8 cellular contexts compared by ENCODE assay signal in genomic region chr1:33472349-33472980, GRCh38. TPM values are rescaled to one million over a fixed set of nuclear protein-coding genes. Genes with fewer than 3 reads are reported as not detected.
DNase-seq lines count a peak whose midpoint lies in the region; ATAC-seq, FAIRE-seq and TF ChIP-seq lines count a peak whose summit lies in the region.

ZSCAN20 (plus strand) TSS chr1:33472645; CDS start chr1:33479289, 6,644 bp downstream.

- TF ChIP-seq EP300 in HepG2 (IDR thresholded peaks at IDR 0.05; ENCODE audit: low read depth in 2 of 2, low read length in 2 of 2) (no peak), HepG2 (CRISPR knock-in tag; IDR thresholded peaks at IDR 0.05; ENCODE audit: borderline replicate concordance) (no peak)

- H3K27me3 ChIP-seq in HepG2 (ENCODE audit: control insufficient read depth in 1 of 2, insufficient read depth in 2 of 2, low read length in 2 of 2): peaks cover 0 to 2% of the 10 kb centered on the region in 2 experiments; a peak in 1 of 5 replicates

- TF ChIP-seq CTCF in C4-2B (conservative IDR thresholded peaks at IDR 0.05): no peak
- TF ChIP-seq CTCF in HepG2 (CRISPR knock-in tag; IDR thresholded peaks at IDR 0.05): no peak

- H2AFZ ChIP-seq in HepG2 (ENCODE audit: low read length): peak within 1 kb of the TSS; percentile 91

- H3K4me1 ChIP-seq in HepG2 (ENCODE audit: insufficient read depth, low read length): peaks cover 29% of the 10 kb centered on the region

- peak within 1 kb of the TSS; percentile 66 to 91 (median 78) for H3K4me3 ChIP-seq in HepG2 (replicated peaks in 1 of 3; ENCODE audit: insufficient read depth in 1 of 3, low read depth in 2 of 3, low read length in 3 of 3)

- no peak for TF ChIP-seq RAD21 in HepG2 (CRISPR knock-in tag; IDR thresholded peaks at IDR 0.05)

- H3K79me2 ChIP-seq in HepG2 (ENCODE audit: insufficient read depth, low read length): peaks cover 4% of the 10 kb centered on the region

- FAIRE-seq in HepG2 (lab: Jason Lieb, UNC): peak; percentile 88

- intact Hi-C loops in HepG2 (cut with micrococcal nuclease; ENCODE audit: unreplicated experiment): loop anchor here (5.0 kb wide), 1 partner anchor 345 kb away; no protein-coding TSS in a partner anchor

- no peaks in the 10 kb centered on the region for H3K36me3 ChIP-seq in HepG2 (replicated peaks in 1 of 2; ENCODE audit: control insufficient read depth in 1 of 2, insufficient read depth in 2 of 2, low read length in 2 of 2)

- H3K4me2 ChIP-seq in HepG2 (ENCODE audit: low read depth, low read length): peak within 1 kb of the TSS; percentile 85

- H3K27ac ChIP-seq in C4-2B (peak within 1 kb of the TSS; percentile 68), HepG2 (ENCODE audit: extremely low read length, insufficient read depth, low read length) (no peak within 1 kb of the TSS)

- no peak; a peak in 1 of 4 replicates for TF ChIP-seq POLR2A in HepG2 (IDR thresholded peaks at IDR 0.05; ENCODE audit: insufficient read depth in 1 of 2, low read depth in 2 of 2, low read length in 2 of 2)

- CTCF ChIA-PET in HepG2 (lab: Yijun Ruan, JAX; ENCODE audit: low intra/inter-chr PET ratio, low total read pairs): no interaction called here

- POLR2A ChIA-PET in HepG2 (lab: Yijun Ruan, JAX): interaction anchor here (2.2 kb wide), 1 partner anchor 345 kb away, joined by 9 read pairs; no protein-coding TSS in a partner anchor

- ATAC-seq in GM19395 (IDR thresholded peaks at IDR 0.05; ENCODE audit: unreplicated experiment) (peak; percentile 95), HG03558 (IDR thresholded peaks at IDR 0.05; ENCODE audit: extremely low read depth, unreplicated experiment) (peak; percentile 64), HepG2 (peak; percentile 97)

- no peaks in the 10 kb centered on the region for H4K20me1 ChIP-seq in HepG2 (ENCODE audit: insufficient read depth, low read length)

- in situ Hi-C loops in HepG2 (cut with HindIII; ENCODE audit: extremely low pct_ligation_motif_present, low pct_unique_long_range_greater_than_20kb): no loop called here

- under 1% methylated on average over 22 of the region's 37 CpGs for WGBS in HepG2 (ENCODE audit: low lambda C conversion rate)

- peak within 1 kb of the TSS; percentile 76 for H3K9ac ChIP-seq in HepG2 (ENCODE audit: insufficient read depth, low read depth, low read length)

- no peaks in the 10 kb centered on the region for H3K9me3 ChIP-seq in HepG2 (ENCODE audit: low read length)

- BruUV-seq in HepG2 (replicated peaks; lab: Mats Ljungman, UMichigan): no TSS peak

- DNase-seq in NCI-H748 treated with DMSO at 0.1 percent for 48 hours (lab: John Stamatoyannopoulos, UW): peak; percentile 91
- peak; percentile 79 to 81 for DNase-seq in activated CD4-positive, alpha-beta T cell treated with anti-CD3 and anti-CD28 coated beads, Interleukin-2, amount 50 U/mL, for 4 hours
- peak; percentile 93 to 98 for DNase-seq in dermis microvascular lymphatic vessel endothelial cell (ENCODE audit: low read depth in 2 of 2)
- peak; percentile 96 for DNase-seq in HepG2 (ENCODE audit: low spot score)
- DNase-seq in stimulated activated CD4-positive, alpha-beta T cell treated with anti-CD3 and anti-CD28 coated beads, Interleukin-2, amount 100 ng/mL, for 48 hours: peak; percentile 80 to 82

TF ChIP-seq in HepG2, 621 proteins besides CTCF, POLR2A, EP300 and RAD21 (continues in another document):
- TF ChIP-seq POGZ (CRISPR knock-in tag; IDR thresholded peaks at IDR 0.05): peak; percentile 67; the same call in 1 of the 2 replicates
- TF ChIP-seq ZNF207 (IDR thresholded peaks at IDR 0.05; ENCODE audit: borderline replicate concordance): no peak
- TF ChIP-seq RBFOX2 (IDR thresholded peaks at IDR 0.05; ENCODE audit: low read depth, low read length): peak; percentile 78
- no peak for TF ChIP-seq PAF1 (CRISPR knock-in tag; IDR thresholded peaks at IDR 0.05)
- no peak for TF ChIP-seq ZNF75D (CRISPR knock-in tag; IDR thresholded peaks at IDR 0.05; ENCODE audit: borderline replicate concordance)
- peak; percentile 27; the same call in 1 of the 2 replicates for TF ChIP-seq SP5 (CRISPR knock-in tag; IDR thresholded peaks at IDR 0.05; ENCODE audit: borderline replicate concordance, low read depth)
- TF ChIP-seq HOXA3 (CRISPR knock-in tag; IDR thresholded peaks at IDR 0.05): peak; percentile 42; the same call in 1 of the 2 replicates
- TF ChIP-seq ZNF124 (CRISPR knock-in tag; IDR thresholded peaks at IDR 0.05): no peak
- TF ChIP-seq BRCA1 (CRISPR knock-in tag; IDR thresholded peaks at IDR 0.05): no peak
- TF ChIP-seq HES4 (CRISPR knock-in tag; IDR thresholded peaks at IDR 0.05; ENCODE audit: borderline replicate concordance): 0 out of 2 replicates have a peak, but pooled peaks have one; percentile 27
- TF ChIP-seq ZMAT3 (CRISPR knock-in tag; conservative IDR thresholded peaks at IDR 0.05): no peak
- TF ChIP-seq ZNF563 (CRISPR knock-in tag; IDR thresholded peaks at IDR 0.05): no peak
- no peak for TF ChIP-seq RORA (CRISPR knock-in tag; IDR thresholded peaks at IDR 0.05)
- peak; percentile 16; the same call in 1 of the 2 replicates for TF ChIP-seq FOXK2 (IDR thresholded peaks at IDR 0.05)
- no peak for TF ChIP-seq ZHX1 (CRISPR knock-in tag; IDR thresholded peaks at IDR 0.05; ENCODE audit: low read depth)
- TF ChIP-seq EHMT2 (IDR thresholded peaks at IDR 0.05; ENCODE audit: borderline replicate concordance, low read depth, low read length): no peak
- TF ChIP-seq TFAP4 (IDR thresholded peaks at IDR 0.05; ENCODE audit: borderline replicate concordance, low read depth): peak; percentile 34; the same call in 1 of the 2 replicates
- TF ChIP-seq HNF1B (CRISPR knock-in tag; IDR thresholded peaks at IDR 0.05): peak; percentile 58

RNA-seq across cellular contexts. Expression of gene ZSCAN20, which starts in this region (rescaled TPM):
- total RNA-seq in dermis microvascular lymphatic vessel endothelial cell (5.5 and 6.6 TPM in 2 replicates), HepG2 (2016; rRNA removed; fragmentation: Illumina TruSeq; extraction: Trizol) (2.8 TPM in 2 replicates)
- 0.40 and 0.44 TPM in 2 replicates for total RNA-seq in HepG2 (2016; cell fraction: cytosol; rRNA removed; fragmentation: Illumina TruSeq; extraction: Trizol; ENCODE audit: low read depth)
- total RNA-seq in HepG2 (2016; cell fraction: insoluble cytoplasmic fraction; rRNA removed; fragmentation: Illumina TruSeq; extraction: Trizol): 2.6 and 2.9 TPM in 2 replicates
- 0.69 and 1.1 TPM in 2 replicates for total RNA-seq in HepG2 (2016; cell fraction: membrane; rRNA removed; fragmentation: Illumina TruSeq; extraction: Trizol)
- total RNA-seq in HepG2 (2016; cell fraction: nucleus; rRNA removed; fragmentation: Illumina TruSeq; extraction: Trizol): 3.5 and 4.5 TPM in 2 replicates
- 1.1 and 1.3 TPM in 2 replicates for polyA plus RNA-seq in HepG2 (2011; rRNA removed)
- polyA plus RNA-seq in HepG2 (2011; cell fraction: cytosol; rRNA removed): 0.56 and 0.94 TPM in 2 replicates
- 3.0 TPM in 2 replicates for polyA plus RNA-seq in HepG2 (2011; cell fraction: nucleus; rRNA removed)
- polyA plus RNA-seq in HepG2 (2012): 1.1 and 1.6 TPM in 2 replicates
- 0.07 and 0.16 TPM in 2 replicates for polyA plus RNA-seq in HepG2 (2016; cell fraction: cytosol; fragmentation: Illumina TruSeq; extraction: Trizol; ENCODE audit: low read depth)
- 0.71 and 0.93 TPM in 2 replicates for polyA plus RNA-seq in HepG2 (2016; cell fraction: insoluble cytoplasmic fraction; fragmentation: Illumina TruSeq; extraction: Trizol; ENCODE audit: low read depth)
- 0.31 and 0.36 TPM in 2 replicates for polyA plus RNA-seq in HepG2 (2016; cell fraction: membrane; fragmentation: Illumina TruSeq; extraction: Trizol; ENCODE audit: low read depth)
- polyA plus RNA-seq in HepG2 (2016; cell fraction: nucleus; fragmentation: Illumina TruSeq; extraction: Trizol; ENCODE audit: insufficient read depth, low read depth): 3.3 and 4.0 TPM in 2 replicates
- 3.6 and 6.6 TPM in 2 replicates for polyA minus RNA-seq in HepG2 (2011; rRNA and poly(A)+ RNA removed; ENCODE audit: low replicate concordance)
- 1.8 and 2.0 TPM in 2 replicates for polyA minus RNA-seq in HepG2 (2011; cell fraction: cytosol; rRNA and poly(A)+ RNA removed)
- polyA minus RNA-seq in HepG2 (2011; cell fraction: nucleus; rRNA and poly(A)+ RNA removed): 4.9 and 6.6 TPM in 2 replicates
